In the genomic region with DNA sequence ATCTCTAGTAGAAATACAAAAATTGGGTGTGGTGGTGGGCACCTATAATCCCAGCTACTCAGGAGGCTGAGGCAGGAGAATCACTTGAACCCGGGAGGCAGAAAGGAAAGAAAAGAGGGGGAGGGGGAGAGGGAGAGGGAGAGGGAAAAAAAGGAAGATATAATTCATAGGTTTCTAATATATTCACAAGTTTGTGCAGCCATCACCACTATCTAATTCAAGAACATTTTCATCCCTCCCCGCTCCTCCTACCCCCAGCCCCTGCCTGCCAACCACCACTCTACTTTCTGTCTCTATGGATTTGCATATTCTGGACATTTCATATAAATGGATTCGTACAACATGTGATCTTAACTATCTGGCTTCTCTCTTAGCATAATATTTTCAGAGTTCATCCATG, we compare ENCODE assay signal across 25 cellular contexts.
"Had no signal": no experiment of that assay in that cellular context is flagged by ENCODE, and none has a peak within 500 bp of the region (broad histone marks: within the 10 kb centered on the region; RNA-seq: fewer than 3 reads in every experiment).

No MANE protein-coding gene starts in this region.

- ATAC-seq: stimulated activated effector memory CD8-positive, alpha-beta T cell treated with anti-CD3 and anti-CD28 coated beads, Interleukin-12 subunit alpha, Interleukin-12 subunit beta, amount 100 ng/mL, for 72 hours; stimulated activated memory B cell treated with anti-CD40 and anti-IgM and Interleukin-4, amounts not matched to agents 10 μg/mL and 1 μg/mL and 100 μg/mL, for 72 hours; stimulated activated naive B cell treated with anti-CD40 and anti-IgM and Interleukin-4, amounts not matched to agents 10 μg/mL and 1 μg/mL and 100 μg/mL, for 72 hours; stimulated activated naive CD8-positive, alpha-beta T cell treated with anti-CD3 and anti-CD28 coated beads, Interleukin-15, amount 100 ng/mL, for 72 hours; stimulated activated naive CD8-positive, alpha-beta T cell treated with anti-CD3 and anti-CD28 coated beads, Interleukin-15, Interleukin-2, amounts not matched to agents 100 U/mL and 50 U/mL, for 24 hours; upper lobe of right lung had no signal

- H3K4me1 ChIP-seq: suprapubic skin, testis, thyroid gland, tibial artery, tibial nerve, transverse colon, upper lobe of left lung, upper lobe of right lung, uterus, vagina had no signal

- H3K36me3 ChIP-seq: stomach, suprapubic skin, thoracic aorta, thyroid gland, tibial artery, tibial nerve, transverse colon, upper lobe of left lung, upper lobe of right lung, uterus, vagina had no signal

- DNase-seq: stimulated activated CD4-positive, alpha-beta T cell treated with anti-CD3 and anti-CD28 coated beads, Interleukin-4, amount 100 ng/mL, for 1 hour; stimulated activated CD4-positive, alpha-beta T cell treated with anti-CD3 and anti-CD28 coated beads, Interleukin-4, amount 100 ng/mL, for 24 hours; stimulated activated CD4-positive, alpha-beta T cell treated with anti-CD3 and anti-CD28 coated beads, Interleukin-4, amount 100 ng/mL, for 4 hours; stimulated activated CD8-positive, alpha-beta memory T cell treated with anti-CD3 and anti-CD28 coated beads, Interleukin-4, amount 100 ng/mL, for 48 hours; stimulated activated naive B cell treated with anti-CD40 and anti-IgM and Interleukin-4, amounts not matched to agents 10 μg/mL and 1 μg/mL and 100 μg/mL, for 72 hours; stimulated activated naive CD4-positive, alpha-beta T cell treated with Interleukin-2 at 50 U/mL for 16 hours; stimulated activated naive CD8-positive, alpha-beta T cell treated with anti-CD3 and anti-CD28 coated beads, Interleukin-15, amount 100 ng/mL, for 72 hours; stimulated activated naive CD8-positive, alpha-beta T cell treated with anti-CD3 and anti-CD28 coated beads, Interleukin-15, Interleukin-2, amounts not matched to agents 100 U/mL and 50 U/mL, for 24 hours; stomach; substantia nigra; testis; thyroid gland; tibial artery; transverse colon; trophoblast cell; upper lobe of left lung; upper lobe of right lung; uterus had no signal

- H3K27me3 ChIP-seq: stomach, suprapubic skin, testis, thyroid gland, tibial artery, tibial nerve, transverse colon, upper lobe of left lung, upper lobe of right lung, uterus, vagina had no signal

- H3K4me3 ChIP-seq: stomach, suprapubic skin, testis, thoracic aorta, thyroid gland, tibial artery, tibial nerve, transverse colon, upper lobe of left lung, upper lobe of right lung, uterus, vagina had no signal

- H3K27ac ChIP-seq: stomach, suprapubic skin, testis, thoracic aorta, thyroid gland, tibial artery, tibial nerve, transverse colon, upper lobe of left lung, upper lobe of right lung, uterus, vagina had no signal

- FAIRE-seq: urothelium cell line had no signal

- H3K9me3 ChIP-seq: stomach, suprapubic skin, testis, thoracic aorta, thyroid gland, tibial artery, tibial nerve, transverse colon, upper lobe of left lung, upper lobe of right lung, uterus, vagina had no signal
